ENCODE assay signal across 8 cellular contexts in genomic region chr6:36123270-36124139, GRCh38. TPM values are rescaled to one million over a fixed set of nuclear protein-coding genes. Genes with fewer than 3 reads are reported as not detected.
A peak's percentile ranks its signal among the peaks of the same experiment; 100 is the strongest.
DNase-seq lines count a peak whose midpoint lies in the region; ATAC-seq and TF ChIP-seq lines count a peak whose summit lies in the region.

No MANE protein-coding gene starts in this region.

- H3K4me1 ChIP-seq in Peyer's patch (peaks cover 8 to 29% (median 12%) of the 10 kb centered on the region in 4 donors), neural progenitor cell (peaks cover 9% of the 10 kb centered on the region)

- no peak overlapping the region for H3K9ac ChIP-seq in neural progenitor cell

- H3K27me3 ChIP-seq in BJ (ENCODE audit: control insufficient read depth, insufficient read depth, low read length) (no peaks in the 10 kb centered on the region), Peyer's patch (no peaks in the 10 kb centered on the region), neural progenitor cell (peaks cover 5% of the 10 kb centered on the region)

- H3K27ac Mint-ChIP-seq in IgD-negative memory B cell (peak overlapping the region; percentile 65 to 88 (median 88)), neural progenitor cell (peak overlapping the region; percentile 57)

- H3K9me3 Mint-ChIP-seq in IgD-negative memory B cell (no peaks in the 10 kb centered on the region), neural progenitor cell (no peaks in the 10 kb centered on the region)

- CTCF ChIA-PET in BJ (lab: Yijun Ruan, JAX) = interaction anchor here (0.6 to 3.5 kb wide), 12 partner anchors 11 to 240 kb away, joined by 3 to 14 read pairs (median 3); no protein-coding TSS in a partner anchor

- no peak overlapping the region for H3K4me2 ChIP-seq in neural progenitor cell

- POLR2A ChIA-PET in BJ (lab: Charles Lee) = interaction anchor here (0.6 kb wide), 1 partner anchor 936 kb away, joined by 9 read pairs; no protein-coding TSS in a partner anchor

- DNase-seq in BJ (ENCODE audit: low read depth) (no peak), Peyer's patch (peak; percentile 88 to 93 (median 89)), fibroblast of peridontal ligament (ENCODE audit: extremely low read depth) (peak; percentile 68), neural progenitor cell (ENCODE audit: low spot score) (peak; percentile 87), stromal cell of bone marrow (ENCODE audit: low read depth) (peak; percentile 76)
- peak; percentile 92 to 95 for DNase-seq in activated T-cell treated with anti-CD3 and anti-CD28 coated beads, Interleukin-2, amount 50 U/mL, for 48 hours

- peak; percentile 59 for ATAC-seq in GM19351 (IDR thresholded peaks at IDR 0.05; ENCODE audit: unreplicated experiment)

- no peak overlapping the region for H3K4me3 ChIP-seq in BJ (ENCODE audit: low read depth, low read length)
- H3K4me3 ChIP-seq in Peyer's patch = peak overlapping the region in 1 of 4 donors; percentile 30
- no peak overlapping the region for H3K4me3 ChIP-seq in neural progenitor cell

- TF ChIP-seq POLR2A in Peyer's patch (IDR thresholded peaks at IDR 0.05) = no peak

- H2AFZ ChIP-seq in neural progenitor cell (replicated peaks) = no peak overlapping the region

- peaks cover 7% of the 10 kb centered on the region for H3K36me3 Mint-ChIP-seq in IgD-negative memory B cell
- no peaks in the 10 kb centered on the region for H3K36me3 Mint-ChIP-seq in neural progenitor cell

- H3K79me2 ChIP-seq in neural progenitor cell (ENCODE audit: low read depth) = no peaks in the 10 kb centered on the region

- peak overlapping the region in 3 of 4 donors; percentile 11 to 49 (median 21) for H3K4me3 Mint-ChIP-seq in IgD-negative memory B cell
- no peak overlapping the region for H3K4me3 Mint-ChIP-seq in neural progenitor cell

- H3K27ac ChIP-seq in Peyer's patch (peak overlapping the region in 3 of 4 donors; percentile 39 to 45 (median 43)), neural progenitor cell (no peak overlapping the region)

- no peaks in the 10 kb centered on the region for H3F3A ChIP-seq in neural progenitor cell (ENCODE audit: low read depth)

- no peaks in the 10 kb centered on the region for H3K27me3 Mint-ChIP-seq in IgD-negative memory B cell
- H3K27me3 Mint-ChIP-seq in neural progenitor cell (ENCODE audit: insufficient read depth, low read depth) = peaks cover 5% of the 10 kb centered on the region

- H4K20me1 ChIP-seq in neural progenitor cell (ENCODE audit: low read depth) = no peaks in the 10 kb centered on the region

- H3K4me1 Mint-ChIP-seq in IgD-negative memory B cell (peaks cover 43 to 67% (median 51%) of the 10 kb centered on the region in 3 donors), neural progenitor cell (peaks cover 5% of the 10 kb centered on the region)

- H3K9me3 ChIP-seq in Peyer's patch = no peaks in the 10 kb centered on the region
- H3K9me3 ChIP-seq in neural progenitor cell (ENCODE audit: low read depth) = no peaks in the 10 kb centered on the region

- no peaks in the 10 kb centered on the region for H3K36me3 ChIP-seq in BJ (ENCODE audit: control insufficient read depth, insufficient read depth, low read length)
- H3K36me3 ChIP-seq in Peyer's patch = no peaks in the 10 kb centered on the region
- no peaks in the 10 kb centered on the region for H3K36me3 ChIP-seq in neural progenitor cell

- peak; percentile 82 for TF ChIP-seq CTCF in BJ (IDR thresholded peaks at IDR 0.05; ENCODE audit: insufficient read depth, low read depth, low read length)
- peak; percentile 69 to 93 (median 84) for TF ChIP-seq CTCF in Peyer's patch (IDR thresholded peaks at IDR 0.05)
- peak; percentile 69 for TF ChIP-seq CTCF in neural progenitor cell (IDR thresholded peaks at IDR 0.05)

RNA-seq across cellular contexts. Expression of gene MAPK13, which starts 6.8 kb away (rescaled TPM):
- 2.8 and 3.8 TPM in 2 replicates for polyA plus RNA-seq in BJ (2011; rRNA removed)
- 2.2 and 2.7 TPM in 2 replicates for polyA minus RNA-seq in BJ (2011; rRNA and poly(A)+ RNA removed)
- 47.1 TPM for polyA plus RNA-seq in IgD-negative memory B cell
- total RNA-seq in Peyer's patch = 100 to 1,000 TPM in 3 of 4 donors, 10 to 100 TPM in 1; 66.0 to 149 (median 131) TPM
- 0.13 and 1.1 TPM in 2 replicates for total RNA-seq in neural progenitor cell (ENCODE audit: low replicate concordance)

Comparison
In these comparisons a context has a peak if more than half of its experiments do, and no peak if none do; other contexts are left out.
1. RNA of gene MAPK13, which starts 6.8 kb away (total RNA-seq): 66.0 to 149 TPM in Peyer's patch; 0.13 to 1.1 TPM in neural progenitor cell; every median in the first group is over 10 times any median in the second.
2. Peak in every context shown above with its lines, with median percentiles within 50 percentile points of each other: CTCF ChIP-seq.